ENCODE assay signal across 13 cellular contexts in genomic region chr6:121222656-121223055, GRCh38.
A peak's percentile ranks its signal among the peaks of the same experiment; 100 is the strongest.
DNase-seq lines count a peak whose midpoint lies in the region; ATAC-seq, FAIRE-seq and TF ChIP-seq lines count a peak whose summit lies in the region.
"Had no signal": no experiment of that assay in that cellular context is flagged by ENCODE, and none has a peak within 500 bp of the region (broad histone marks: within the 10 kb centered on the region; RNA-seq: fewer than 3 reads in every experiment).

No MANE protein-coding gene starts in this region.

- no peak overlapping the region for H3K27ac ChIP-seq in A673 (ENCODE audit: low read depth, low read length, poor library complexity, severe bottlenecking)

- peak; percentile 98 for FAIRE-seq in islet of Langerhans (lab: Jason Lieb, UNC)

- POLR2A ChIA-PET in A673 (lab: Charles Lee; ENCODE audit: low non-redundant PET), result no interaction called here

- H3K36me3 ChIP-seq in A673 (ENCODE audit: insufficient read depth, low read length, poor library complexity, severe bottlenecking), result no peaks in the 10 kb centered on the region

- H3K9me3 ChIP-seq in A673 (ENCODE audit: low read depth, low read length, poor library complexity, severe bottlenecking), result no peaks in the 10 kb centered on the region

- no TSS peak for BruUV-seq in A673 (replicated peaks; lab: Mats Ljungman, UMichigan)

- DNase-seq in A673 (ENCODE audit: low spot score) (peak; percentile 36), HFFc6 (peak; percentile 74), astrocyte of the spinal cord (ENCODE audit: low read depth, low spot score) (peak; percentile 49), putamen (ENCODE audit: low spot score) (no peak)
- DNase-seq in activated naive CD4-positive, alpha-beta T cell treated with anti-CD3 and anti-CD28 coated beads, Interleukin-2, amount 10 ng/mL, durations not matched to agents 7 days and 5 days, result no peak
- DNase-seq: activated T-cell treated with anti-CD3 and anti-CD28 coated beads, Interleukin-2, amount 50 U/mL, for 4 hours; DND-41; MV-4-11; naive thymus-derived CD8-positive, alpha-beta T cell; T-cell had no signal

- no peaks in the 10 kb centered on the region for H3K4me1 ChIP-seq in A673 (ENCODE audit: insufficient read depth, low read length, poor library complexity, severe bottlenecking)

- peaks cover 5% of the 10 kb centered on the region for H3K4me1 Mint-ChIP-seq in HFFc6 (ENCODE audit: low read depth)
- H3K4me1 Mint-ChIP-seq in activated naive CD4-positive, alpha-beta T cell treated with anti-CD3 and anti-CD28 coated beads, Interleukin-2, amount 10 ng/mL, durations not matched to agents 7 days and 5 days, result no peaks in the 10 kb centered on the region
- H3K4me1 Mint-ChIP-seq: T-cell had no signal

- H3K4me3 Mint-ChIP-seq in HFFc6, result no peak overlapping the region
- no peak overlapping the region for H3K4me3 Mint-ChIP-seq in activated naive CD4-positive, alpha-beta T cell treated with anti-CD3 and anti-CD28 coated beads, Interleukin-2, amount 10 ng/mL, durations not matched to agents 7 days and 5 days
- H3K4me3 Mint-ChIP-seq: activated T-cell treated with anti-CD3 and anti-CD28 coated beads, Interleukin-2, amount 50 U/mL, for 4 hours; naive thymus-derived CD8-positive, alpha-beta T cell; T-cell had no signal

- H3K36me3 Mint-ChIP-seq in HFFc6 (ENCODE audit: low read depth), result no peaks in the 10 kb centered on the region
- peaks cover 7% of the 10 kb centered on the region for H3K36me3 Mint-ChIP-seq in activated naive CD4-positive, alpha-beta T cell treated with anti-CD3 and anti-CD28 coated beads, Interleukin-2, amount 10 ng/mL, durations not matched to agents 7 days and 5 days

- no peaks in the 10 kb centered on the region for H3K9me3 Mint-ChIP-seq in HFFc6
- H3K9me3 Mint-ChIP-seq in activated naive CD4-positive, alpha-beta T cell treated with anti-CD3 and anti-CD28 coated beads, Interleukin-2, amount 10 ng/mL, durations not matched to agents 7 days and 5 days, result no peaks in the 10 kb centered on the region

- intact Hi-C loops in A673 (cut with micrococcal nuclease; ENCODE audit: unreplicated experiment), result loop anchor here (5.0 to 10.0 kb wide), 2 partner anchors 165 to 818 kb away; no protein-coding TSS in a partner anchor

- no peak overlapping the region for H3K4me3 ChIP-seq in A673 (ENCODE audit: low read depth, low read length, poor library complexity, severe bottlenecking)
- H3K4me3 ChIP-seq in astrocyte of the spinal cord (ENCODE audit: low read depth, low read length), result no peak overlapping the region

- in situ Hi-C loops in astrocyte of the spinal cord (cut with HindIII; ENCODE audit: low sequenced_read_pairs), result no loop called here

- CTCF ChIA-PET in A673 (lab: Charles Lee), result no interaction called here
- CTCF ChIA-PET in activated naive CD4-positive, alpha-beta T cell treated with anti-CD3 and anti-CD28 coated beads, Interleukin-2, amount 10 ng/mL, durations not matched to agents 7 days and 5 days (lab: Charles Lee), result no interaction called here

- no peaks in the 10 kb centered on the region for H3K27me3 Mint-ChIP-seq in HFFc6 (ENCODE audit: insufficient read depth)
- no peaks in the 10 kb centered on the region for H3K27me3 Mint-ChIP-seq in activated naive CD4-positive, alpha-beta T cell treated with anti-CD3 and anti-CD28 coated beads, Interleukin-2, amount 10 ng/mL, durations not matched to agents 7 days and 5 days
- H3K27me3 Mint-ChIP-seq: naive thymus-derived CD8-positive, alpha-beta T cell; T-cell had no signal

- TF ChIP-seq CTCF in A673 (conservative IDR thresholded peaks at IDR 0.05; ENCODE audit: low read depth, low read length) (peak; percentile 40; the same call in 1 of the 2 replicates), HFFc6 (IDR thresholded peaks at IDR 0.05) (peak; percentile 72), astrocyte of the spinal cord (IDR thresholded peaks at IDR 0.05; ENCODE audit: low read depth, low read length) (no peak)

- ATAC-seq in GM19023 (IDR thresholded peaks at IDR 0.05; ENCODE audit: unreplicated experiment) (no peak), HG02938 (IDR thresholded peaks at IDR 0.05; ENCODE audit: unreplicated experiment) (no peak)
- ATAC-seq: activated T-cell treated with anti-CD3 and anti-CD28 coated beads, Interleukin-2, amount 50 U/mL, for 4 hours; naive thymus-derived CD8-positive, alpha-beta T cell; T-cell had no signal

- no peak overlapping the region for H3K27ac Mint-ChIP-seq in HFFc6
- no peak overlapping the region for H3K27ac Mint-ChIP-seq in activated naive CD4-positive, alpha-beta T cell treated with anti-CD3 and anti-CD28 coated beads, Interleukin-2, amount 10 ng/mL, durations not matched to agents 7 days and 5 days
- H3K27ac Mint-ChIP-seq: naive thymus-derived CD8-positive, alpha-beta T cell; T-cell had no signal

- no peaks in the 10 kb centered on the region for H3K27me3 ChIP-seq in A673 (replicated peaks; ENCODE audit: insufficient read depth, low read depth, low read length, poor library complexity)

Comparison
In these comparisons a context has a peak if more than half of its experiments do, and no peak if none do; other contexts are left out.
1. DNase-seq: peak in A673 (single experiment), HFFc6 (single experiment) and astrocyte of the spinal cord (single experiment); none in putamen (single experiment) and activated naive CD4-positive, alpha-beta T cell treated with anti-CD3 and anti-CD28 coated beads, Interleukin-2, amount 10 ng/mL, durations not matched to agents 7 days and 5 days (single experiment).